In the genomic region with DNA sequence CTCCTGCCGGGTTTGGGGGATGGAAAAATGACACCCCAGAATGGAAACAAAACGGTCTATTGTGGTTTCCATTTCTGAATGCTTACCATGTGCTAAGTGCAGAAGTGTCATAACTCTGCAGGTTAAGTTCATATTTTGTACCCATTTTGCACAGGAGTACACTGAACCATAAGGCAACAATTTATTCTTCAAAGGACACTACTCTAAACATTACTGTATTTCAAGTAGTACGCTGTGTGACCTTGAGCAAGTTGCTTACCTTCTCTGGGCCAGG, we compare ENCODE assay signal across 12 cellular contexts. TPM values are rescaled to one million over a fixed set of nuclear protein-coding genes. Genes with fewer than 3 reads are reported as not detected.
DNase-seq lines count a peak whose midpoint lies in the region; ATAC-seq and TF ChIP-seq lines count a peak whose summit lies in the region.
"Had no signal": no experiment of that assay in that cellular context is flagged by ENCODE, and none has a peak within 500 bp of the region (broad histone marks: within the 10 kb centered on the region; RNA-seq: fewer than 3 reads in every experiment).

No MANE protein-coding gene starts in this region.

- H3K4ac ChIP-seq in mesenchymal stem cell (ENCODE audit: low read depth in 1 of 2, low read length in 2 of 2), result peak overlapping the region; percentile 80 to 88

- H3K9ac ChIP-seq in PC-3 (ENCODE audit: low read length) (no peak overlapping the region; the same call in 1 of the 2 replicates), mesenchymal stem cell (ENCODE audit: low read length) (peak overlapping the region; percentile 83)

- H3K14ac ChIP-seq in mesenchymal stem cell (ENCODE audit: low read length in 2 of 2), result no peak overlapping the region

- CTCF ChIA-PET in PC-3 (lab: Charles Lee), result no interaction called here

- TF ChIP-seq CTCF in PC-3 (conservative IDR thresholded peaks at IDR 0.05; ENCODE audit: low read depth, low read length) (no peak), coronary artery (IDR thresholded peaks at IDR 0.05) (no peak), thyroid gland (IDR thresholded peaks at IDR 0.05) (no peak)

- ATAC-seq in PC-3, result no peak
- ATAC-seq in HG02970 (IDR thresholded peaks at IDR 0.05; ENCODE audit: low FRiP score, unreplicated experiment), result no peak
- ATAC-seq in HG02885 (IDR thresholded peaks at IDR 0.05; ENCODE audit: poor library complexity, unreplicated experiment), result no peak

- no peak overlapping the region for H2AK5ac ChIP-seq in mesenchymal stem cell (ENCODE audit: low read length, severe bottlenecking)

- H4K20me1 ChIP-seq in PC-3 (ENCODE audit: low read length), result no peaks in the 10 kb centered on the region

- H2BK12ac ChIP-seq in mesenchymal stem cell (ENCODE audit: low read length in 2 of 2), result peak overlapping the region; percentile 11 to 97

- no TSS peak for BruUV-seq in PC-3 (replicated peaks; lab: Mats Ljungman, UMichigan)

- H3K4me3 ChIP-seq in PC-3 (ENCODE audit: low read length), result no peak overlapping the region
- H3K4me3 ChIP-seq in coronary artery, result no peak overlapping the region
- H3K4me3 ChIP-seq in mesenchymal stem cell (ENCODE audit: insufficient read depth in 1 of 2, low read depth in 1 of 2, low read length in 2 of 2), result no peak overlapping the region
- no peak overlapping the region for H3K4me3 ChIP-seq in thyroid gland (replicated peaks in 1 of 3)

- H3K27me3 ChIP-seq in PC-3 (ENCODE audit: low read length), result no peaks in the 10 kb centered on the region
- H3K27me3 ChIP-seq in mesenchymal stem cell (ENCODE audit: control insufficient read depth in 1 of 2, insufficient read depth in 1 of 2, low read length in 2 of 2), result no peaks in the 10 kb centered on the region
- no peaks in the 10 kb centered on the region for H3K27me3 ChIP-seq in thyroid gland

- H3K18ac ChIP-seq in mesenchymal stem cell (ENCODE audit: low read depth in 1 of 2, low read length in 2 of 2), result peak overlapping the region; percentile 91 to 94

- POLR2A ChIA-PET in PC-3 (lab: Charles Lee; ENCODE audit: unreplicated experiment), result interaction anchor here (0.5 to 0.9 kb wide), 3 partner anchors 13 to 152 kb away, joined by 3 to 9 read pairs (median 5); no protein-coding TSS in a partner anchor

- no peaks in the 10 kb centered on the region for H3K9me2 ChIP-seq in PC-3 (replicated peaks; ENCODE audit: low read length)

- peak overlapping the region; percentile 84 for H3K27ac ChIP-seq in PC-3 (ENCODE audit: low read length)
- peak overlapping the region; percentile 64 to 92 for H3K27ac ChIP-seq in coronary artery
- H3K27ac ChIP-seq in mesenchymal stem cell (ENCODE audit: low read length, poor library complexity, severe bottlenecking), result no peak overlapping the region
- peak overlapping the region; percentile 82 to 95 (median 94) for H3K27ac ChIP-seq in thyroid gland

- 64% methylated on average over 3 of the region's 3 CpGs for WGBS in mesenchymal stem cell
- 63 to 86% methylated on average over 3 of the region's 3 CpGs for WGBS in thyroid gland, 2 donors

- no peak overlapping the region for H2BK15ac ChIP-seq in mesenchymal stem cell (ENCODE audit: low read depth, poor library complexity, severe bottlenecking)

- H2BK5ac ChIP-seq in mesenchymal stem cell (ENCODE audit: low read depth, low read length, poor library complexity, severe bottlenecking), result no peak overlapping the region

- H4K8ac ChIP-seq in mesenchymal stem cell (ENCODE audit: low read length), result peak overlapping the region; percentile 93

- TF ChIP-seq POLR2A in thyroid gland (IDR thresholded peaks at IDR 0.05), result no peak

- no peaks in the 10 kb centered on the region for H3K36me3 ChIP-seq in PC-3 (ENCODE audit: low read depth, low read length)
- no peaks in the 10 kb centered on the region for H3K36me3 ChIP-seq in mesenchymal stem cell (ENCODE audit: control insufficient read depth in 1 of 2, insufficient read depth in 2 of 2, low read depth in 1 of 2, low read length in 2 of 2)
- H3K36me3 ChIP-seq in thyroid gland, result no peaks in the 10 kb centered on the region

- no peaks in the 10 kb centered on the region for H3K9me3 ChIP-seq in PC-3 (ENCODE audit: low read length)
- no peaks in the 10 kb centered on the region for H3K9me3 ChIP-seq in mesenchymal stem cell (ENCODE audit: control insufficient read depth, low read length)
- no peaks in the 10 kb centered on the region for H3K9me3 ChIP-seq in thyroid gland

- no peaks in the 10 kb centered on the region for H3F3A ChIP-seq in PC-3 (ENCODE audit: low read length, unreplicated experiment)

- DNase-seq in PC-3 (no peak), coronary artery (ENCODE audit: low spot score) (no peak), mesenchymal stem cell (no peak), thyroid gland (no peak), T1000 (lab: John Stamatoyannopoulos, UW) (no peak), germinal center (ENCODE audit: low spot score) (no peak)
- DNase-seq: NCI-H1417 treated with DMSO at 0.1 percent for 48 hours; stimulated activated naive CD4-positive, alpha-beta T cell had no signal

- peak overlapping the region; percentile 95 for H2BK120ac ChIP-seq in mesenchymal stem cell (ENCODE audit: low read depth, low read length)

- intact Hi-C loops in PC-3 (cut with micrococcal nuclease) (loop anchor here (10.0 kb wide), 1 partner anchor 1819 kb away; no protein-coding TSS in a partner anchor), thyroid gland (cut with DNase I) (no loop called here)

- H3K23ac ChIP-seq in mesenchymal stem cell (ENCODE audit: low read length in 2 of 2), result no peak overlapping the region

- H3K4me2 ChIP-seq in PC-3 (ENCODE audit: low read length) (peak overlapping the region; percentile 65), mesenchymal stem cell (ENCODE audit: low read length, poor library complexity, severe bottlenecking) (no peak overlapping the region)

- H3K79me2 ChIP-seq in PC-3 (ENCODE audit: low read length), result peaks cover 13% of the 10 kb centered on the region

- H4K91ac ChIP-seq in mesenchymal stem cell (ENCODE audit: low read length), result peak overlapping the region; percentile 94

- H3K4me1 ChIP-seq in PC-3 (ENCODE audit: insufficient read depth, low read length), result peaks cover 28% of the 10 kb centered on the region
- peaks cover 24% of the 10 kb centered on the region for H3K4me1 ChIP-seq in mesenchymal stem cell (ENCODE audit: control insufficient read depth, insufficient read depth, low read depth, low read length)
- H3K4me1 ChIP-seq in thyroid gland, result peaks cover 29 to 64% of the 10 kb centered on the region in 2 donors

- no peaks in the 10 kb centered on the region for H3K79me1 ChIP-seq in mesenchymal stem cell (replicated peaks; ENCODE audit: low read length, poor library complexity, severe bottlenecking)

- H2AFZ ChIP-seq in PC-3 (ENCODE audit: low read length), result no peak overlapping the region
- H2AFZ ChIP-seq in mesenchymal stem cell (ENCODE audit: low read depth, low read length), result no peak overlapping the region

RNA-seq across cellular contexts. Expression of gene ID1, which starts 9.8 kb away (rescaled TPM):
- total RNA-seq in PC-3 (2014; rRNA removed) (774 and 872 TPM in 2 replicates), thyroid gland (1,000 to 10,000 TPM; 1,083 to 1,350 (median 1,205) TPM)
- polyA plus RNA-seq in mesenchymal stem cell (2013, experiment 1 of 2), result 260 TPM
- 254 TPM for polyA plus RNA-seq in mesenchymal stem cell (2013, experiment 2 of 2)

RNA-seq across cellular contexts. Expression of gene COX4I2, which starts 42.4 kb away (rescaled TPM):
- total RNA-seq in PC-3 (2014; rRNA removed), result not detected in 2 replicates
- polyA plus RNA-seq in mesenchymal stem cell (2013, experiment 1 of 2), result not detected
- polyA plus RNA-seq in mesenchymal stem cell (2013, experiment 2 of 2), result not detected
- 1 to 10 TPM; 1.1 to 4.8 (median 3.4) TPM for total RNA-seq in thyroid gland
- total RNA-seq: myocyte; T-helper 1 cell treated with Interleukin-12 subunit alpha and Interleukin-12 subunit beta and Interleukin-4 antibody, amounts not matched to agents 30 ng/mL and 1 ng/mL, for 36 hours had no signal
